ENCODE assay signal across 8 cellular contexts in the genomic region with DNA sequence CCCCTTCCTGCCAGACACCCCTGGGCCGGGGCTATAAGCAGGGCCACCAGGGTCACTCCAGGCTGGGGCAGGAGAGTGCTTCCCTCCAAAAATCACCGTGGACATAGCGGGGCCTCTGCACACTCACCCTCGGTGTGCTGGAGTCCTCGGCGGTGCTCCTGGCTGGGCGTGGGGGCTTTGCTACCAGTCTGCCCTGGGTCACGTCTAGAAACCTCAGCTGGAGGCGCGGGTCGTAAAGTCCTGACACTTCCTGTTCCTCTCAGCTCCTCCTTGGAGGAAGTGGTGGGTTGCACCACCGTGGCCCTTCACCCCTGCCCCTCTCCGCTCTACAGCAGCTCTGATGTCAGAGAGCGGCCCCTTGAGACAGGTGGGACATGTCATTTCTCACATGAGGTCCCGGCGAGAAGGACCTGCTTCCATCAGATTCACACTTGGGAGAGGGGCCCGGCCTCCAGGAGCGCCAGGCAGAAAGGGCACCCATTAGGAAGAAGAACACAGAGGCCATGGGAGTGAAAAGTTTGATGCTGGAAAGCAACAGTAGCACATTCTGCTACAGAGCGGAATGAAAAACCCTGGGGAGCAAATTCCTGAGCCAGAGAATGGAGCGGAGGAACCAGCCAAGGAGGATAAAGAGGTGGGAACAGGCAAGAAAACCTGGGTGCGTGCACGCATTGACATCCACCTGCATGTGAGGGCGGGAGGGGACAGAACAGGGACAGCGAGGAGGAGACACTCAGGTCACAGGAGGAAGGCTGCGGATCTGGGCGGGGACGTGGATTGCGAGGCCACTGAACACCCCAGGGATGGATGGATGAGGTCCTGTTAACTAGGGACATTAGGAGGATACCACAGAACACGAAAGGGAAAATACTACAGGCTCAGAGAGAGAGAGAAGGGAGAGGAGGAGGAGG. TPM values are rescaled to one million over a fixed set of nuclear protein-coding genes. Genes with fewer than 3 reads are reported as not detected.
DNase-seq lines count a peak whose midpoint lies in the region; ATAC-seq and TF ChIP-seq lines count a peak whose summit lies in the region.

Gene ITGB2 (minus strand): TSS at position 206 of the 911 bp plus-strand sequence. CDS start 10,117 bp downstream, outside the sequence.

- no peaks in the 10 kb centered on the region for H3K27me3 ChIP-seq in DND-41 (ENCODE audit: insufficient read depth, low read length, poor library complexity)

- no peaks in the 10 kb centered on the region for H3K9me3 Mint-ChIP-seq in T-helper 1 cell treated with Interleukin-12 subunit alpha and Interleukin-12 subunit beta and Interleukin-4 antibody, amounts not matched to agents 30 μg/mL and 1 μg/mL, for 36 hours

- H3K27ac Mint-ChIP-seq in T-helper 1 cell treated with Interleukin-12 subunit alpha and Interleukin-12 subunit beta and Interleukin-4 antibody, amounts not matched to agents 30 μg/mL and 1 μg/mL, for 36 hours: peak within 1 kb of the TSS; percentile 91

- H3K27me3 Mint-ChIP-seq in T-helper 1 cell treated with Interleukin-12 subunit alpha and Interleukin-12 subunit beta and Interleukin-4 antibody, amounts not matched to agents 30 μg/mL and 1 μg/mL, for 36 hours (ENCODE audit: low read depth): no peaks in the 10 kb centered on the region

- peak; percentile 86 for DNase-seq in DND-41
- DNase-seq in effector CD8-positive, alpha-beta T cell (lab: John Stamatoyannopoulos, UW): peak; percentile 19
- DNase-seq in posterior vena cava (ENCODE audit: low spot score): no peak
- DNase-seq in DMS153 (lab: John Stamatoyannopoulos, UW): no peak
- DNase-seq in NCI-H526 (lab: John Stamatoyannopoulos, UW): no peak

- H3K9me3 ChIP-seq in DND-41 (ENCODE audit: insufficient read depth, low read length, severe bottlenecking): no peaks in the 10 kb centered on the region

- peak within 1 kb of the TSS; percentile 62 for H2AFZ ChIP-seq in DND-41 (ENCODE audit: low read depth, low read length)

- peak within 1 kb of the TSS; percentile 80 for H3K9ac ChIP-seq in DND-41 (ENCODE audit: low read depth, low read length)

- peaks cover 23% of the 10 kb centered on the region for H3K36me3 ChIP-seq in DND-41 (ENCODE audit: insufficient read depth, low read length)

- H3K79me2 ChIP-seq in DND-41 (ENCODE audit: insufficient read depth, low read length): peaks cover 41% of the 10 kb centered on the region

- H3K27ac ChIP-seq in DND-41 (ENCODE audit: low read length): peak within 1 kb of the TSS; percentile 82

- peak within 1 kb of the TSS; percentile 51 to 95; a peak in 3 of 4 replicates for H3K4me3 ChIP-seq in DND-41 (ENCODE audit: low read depth in 1 of 2, low read length in 2 of 2)

- H3K4me1 ChIP-seq in DND-41 (ENCODE audit: insufficient read depth, low read length): peaks cover 57% of the 10 kb centered on the region

- peaks cover 33% of the 10 kb centered on the region for H3K36me3 Mint-ChIP-seq in T-helper 1 cell treated with Interleukin-12 subunit alpha and Interleukin-12 subunit beta and Interleukin-4 antibody, amounts not matched to agents 30 μg/mL and 1 μg/mL, for 36 hours (ENCODE audit: low read depth)

- TF ChIP-seq CTCF in DND-41 (IDR thresholded peaks at IDR 0.05; ENCODE audit: borderline replicate concordance, extremely low read depth, low read length, poor library complexity, severe bottlenecking): no peak

- H3K4me3 Mint-ChIP-seq in T-helper 1 cell treated with Interleukin-12 subunit alpha and Interleukin-12 subunit beta and Interleukin-4 antibody, amounts not matched to agents 30 μg/mL and 1 μg/mL, for 36 hours: peak within 1 kb of the TSS; percentile 99

- peaks cover 17% of the 10 kb centered on the region for H4K20me1 ChIP-seq in DND-41 (ENCODE audit: insufficient read depth, low read length)

- H3K4me1 Mint-ChIP-seq in T-helper 1 cell treated with Interleukin-12 subunit alpha and Interleukin-12 subunit beta and Interleukin-4 antibody, amounts not matched to agents 30 μg/mL and 1 μg/mL, for 36 hours (ENCODE audit: low read depth): peaks cover 64% of the 10 kb centered on the region

- peak; percentile 93 for ATAC-seq in DND-41 (ENCODE audit: insufficient read depth, low read depth)
- peak; percentile 61 for ATAC-seq in HG02678 (IDR thresholded peaks at IDR 0.05; ENCODE audit: unreplicated experiment)
- ATAC-seq in GM18870 (IDR thresholded peaks at IDR 0.05; ENCODE audit: unreplicated experiment): no peak

- peak within 1 kb of the TSS; percentile 100 for H3K4me2 ChIP-seq in DND-41 (ENCODE audit: insufficient read depth, low read length)

- intact Hi-C loops in posterior vena cava (cut with DNase I): loop anchor here in 1 of 2 donors (10.0 kb wide), 2 partner anchors 46 to 616 kb away; partner anchors contain the start of genes PFKL and PTTG1IP

RNA-seq across cellular contexts. Expression of gene ITGB2, which starts in this region (rescaled TPM):
- 100 to 1,000 TPM in 1 of 2 donors, 10 to 100 TPM in 1; 47.9 to 122 TPM for total RNA-seq in posterior vena cava

Comparison
In these comparisons a context has a peak if more than half of its experiments do, and no peak if none do; other contexts are left out.
1. DNase-seq: peak in DND-41 (single experiment) and effector CD8-positive, alpha-beta T cell (single experiment); none in posterior vena cava (single experiment), DMS153 (single experiment) and NCI-H526 (0 of 2).